ENCODE assay signal across 9 cellular contexts in the genomic region with DNA sequence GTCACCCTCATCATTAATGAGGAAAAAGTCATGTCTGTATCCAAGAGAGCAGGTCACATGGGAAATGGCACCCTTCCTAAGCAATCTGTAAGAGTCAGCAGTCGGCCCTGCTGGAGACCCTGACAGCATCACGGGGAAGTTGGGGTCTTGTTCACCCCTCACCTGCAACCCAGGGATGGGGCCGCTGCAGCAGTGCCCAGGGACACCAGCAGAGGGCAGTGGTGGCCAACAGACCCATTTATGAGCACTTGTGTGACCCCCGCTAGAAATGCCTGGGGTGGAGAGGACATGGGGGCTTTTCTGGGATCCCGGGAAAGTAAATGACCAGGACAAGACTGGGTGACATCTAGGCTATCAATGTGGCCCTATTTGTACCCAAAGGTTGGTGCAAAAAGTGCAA. TPM values are rescaled to one million over a fixed set of nuclear protein-coding genes. Genes with fewer than 3 reads are reported as not detected.
DNase-seq lines count a peak whose midpoint lies in the region; ATAC-seq, FAIRE-seq and TF ChIP-seq lines count a peak whose summit lies in the region.
"Had no signal": no experiment of that assay in that cellular context is flagged by ENCODE, and none has a peak within 500 bp of the region (broad histone marks: within the 10 kb centered on the region; RNA-seq: fewer than 3 reads in every experiment).

No MANE protein-coding gene starts in this region.

- no TSS peak for BruUV-seq in Caco-2 (replicated peaks; lab: Mats Ljungman, UMichigan)

- no peak overlapping the region for H3K27ac ChIP-seq in astrocyte (ENCODE audit: low read depth, low read length)
- no peak overlapping the region for H3K27ac ChIP-seq in neutrophil

- H3K4me1 Mint-ChIP-seq in Caco-2 (ENCODE audit: low read depth, unreplicated experiment) (no peaks in the 10 kb centered on the region), astrocyte (ENCODE audit: low read depth, unreplicated experiment) (no peaks in the 10 kb centered on the region), immature natural killer cell (no peaks in the 10 kb centered on the region)

- H3K27me3 Mint-ChIP-seq in Caco-2 (ENCODE audit: insufficient read depth, unreplicated experiment) (peaks cover 7% of the 10 kb centered on the region), astrocyte (ENCODE audit: low read depth, unreplicated experiment) (peaks cover 56% of the 10 kb centered on the region), immature natural killer cell (ENCODE audit: low read depth in 3 of 3) (peaks cover 0 to 7% (median 3%) of the 10 kb centered on the region in 3 donors)

- H3K4me3 ChIP-seq in Caco-2 (ENCODE audit: low read depth, low read length), result no peak overlapping the region
- H3K4me3 ChIP-seq in NB4 (ENCODE audit: low read depth, low read length), result no peak overlapping the region
- H3K4me3 ChIP-seq in astrocyte (ENCODE audit: insufficient read depth, low read depth, low read length), result no peak overlapping the region
- no peak overlapping the region for H3K4me3 ChIP-seq in neutrophil (ENCODE audit: low read depth in 1 of 2, low read length in 1 of 2)

- H3K27ac Mint-ChIP-seq in Caco-2 (ENCODE audit: unreplicated experiment) (no peak overlapping the region), astrocyte (ENCODE audit: unreplicated experiment) (no peak overlapping the region), immature natural killer cell (no peak overlapping the region)

- DNase-seq in Caco-2, result no peak
- peak; percentile 20 for DNase-seq in NB4 (ENCODE audit: low read depth)
- DNase-seq in astrocyte (ENCODE audit: low read depth), result no peak
- DNase-seq in immature natural killer cell, result no peak
- no peak for DNase-seq in left colon

- intact Hi-C loops in Caco-2 (cut with micrococcal nuclease; ENCODE audit: unreplicated experiment), result no loop called here
- intact Hi-C loops in left colon (cut with DNase I, micrococcal nuclease), result no loop called here

- FAIRE-seq in astrocyte (lab: Jason Lieb, UNC), result no peak

- H3K36me3 Mint-ChIP-seq in Caco-2 (ENCODE audit: insufficient read depth, unreplicated experiment) (peaks cover 7% of the 10 kb centered on the region), astrocyte (ENCODE audit: low read depth, unreplicated experiment) (no peaks in the 10 kb centered on the region), immature natural killer cell (no peaks in the 10 kb centered on the region)

- POLR2A ChIA-PET in Caco-2 (lab: Charles Lee), result no interaction called here

- no peaks in the 10 kb centered on the region for H3K36me3 ChIP-seq in Caco-2 (ENCODE audit: control insufficient read depth, insufficient read depth, low read length)
- H3K36me3 ChIP-seq in astrocyte (ENCODE audit: insufficient read depth, low read length), result no peaks in the 10 kb centered on the region
- no peaks in the 10 kb centered on the region for H3K36me3 ChIP-seq in neutrophil

- H3K9me3 Mint-ChIP-seq in Caco-2 (ENCODE audit: unreplicated experiment) (peaks cover 21% of the 10 kb centered on the region), astrocyte (ENCODE audit: unreplicated experiment) (peaks cover 4% of the 10 kb centered on the region), immature natural killer cell (peaks cover 0 to 1% (median 0%) of the 10 kb centered on the region in 6 donors)

- no peaks in the 10 kb centered on the region for H3K79me2 ChIP-seq in astrocyte (ENCODE audit: insufficient read depth, low read length)

- no peak overlapping the region for H3K4me2 ChIP-seq in astrocyte (ENCODE audit: low read length)

- no peak for ATAC-seq in HG03280 (IDR thresholded peaks at IDR 0.05; ENCODE audit: unreplicated experiment)
- ATAC-seq in HG02623 (IDR thresholded peaks at IDR 0.05; ENCODE audit: unreplicated experiment), result no peak
- no peak for ATAC-seq in left colon

- CTCF ChIA-PET in Caco-2 (lab: Charles Lee), result no interaction called here

- no peak overlapping the region for H3K4me3 Mint-ChIP-seq in Caco-2 (ENCODE audit: unreplicated experiment)
- no peak overlapping the region for H3K4me3 Mint-ChIP-seq in astrocyte (ENCODE audit: unreplicated experiment)
- H3K4me3 Mint-ChIP-seq in immature natural killer cell, result no peak overlapping the region

- no peak for TF ChIP-seq POLR2A in NB4 (IDR thresholded peaks at IDR 0.05; ENCODE audit: extremely low read depth, insufficient read length)

- TF ChIP-seq CTCF in Caco-2 (IDR thresholded peaks at IDR 0.05; ENCODE audit: insufficient read depth in 1 of 2, low read depth in 1 of 2, low read length in 1 of 2, severe bottlenecking in 1 of 2, unreplicated experiment in 1 of 2) (peak; percentile 52 to 72), NB4 (IDR thresholded peaks at IDR 0.05; ENCODE audit: low read depth, low read length) (peak; percentile 95), astrocyte (IDR thresholded peaks at IDR 0.05; ENCODE audit: insufficient read depth, low read depth, low read length) (peak; percentile 42), neutrophil (IDR thresholded peaks at IDR 0.05) (peak; percentile 60)

- peaks cover 8% of the 10 kb centered on the region; the same call in 1 of the 2 replicates for H3K9me3 ChIP-seq in Caco-2
- no peaks in the 10 kb centered on the region for H3K9me3 ChIP-seq in astrocyte (ENCODE audit: insufficient read depth, low read depth, low read length)
- H3K9me3 ChIP-seq in neutrophil, result no peaks in the 10 kb centered on the region

- H3K27me3 ChIP-seq in Caco-2 (replicated peaks; ENCODE audit: control insufficient read depth, insufficient read depth, low read length) (no peaks in the 10 kb centered on the region), astrocyte (ENCODE audit: insufficient read depth, low read length) (peaks cover 6% of the 10 kb centered on the region), neutrophil (no peaks in the 10 kb centered on the region)

- no peak overlapping the region for H2AFZ ChIP-seq in astrocyte (ENCODE audit: low read depth, low read length)

- H3K9ac ChIP-seq in astrocyte (ENCODE audit: low read length), result no peak overlapping the region

- no peaks in the 10 kb centered on the region for H4K20me1 ChIP-seq in astrocyte (ENCODE audit: insufficient read depth, low read length)

- H3K4me1 ChIP-seq in Caco-2 (no peaks in the 10 kb centered on the region), astrocyte (ENCODE audit: insufficient read depth, low read length) (no peaks in the 10 kb centered on the region), neutrophil (ENCODE audit: control insufficient read depth in 1 of 2, insufficient read depth in 1 of 2, low read depth in 1 of 2, low read length in 1 of 2) (no peaks in the 10 kb centered on the region)

RNA-seq across cellular contexts. Expression of gene ANKRD60, which starts 35.9 kb away (rescaled TPM):
- total RNA-seq in Caco-2 (2022), result not detected in 2 replicates
- not detected in 2 replicates for total RNA-seq in astrocyte
- polyA plus RNA-seq in immature natural killer cell, result not detected
- not detected for total RNA-seq in left colon
- total RNA-seq: subcutaneous adipose tissue had no signal

Comparison
In these comparisons a context has a peak if more than half of its experiments do, and no peak if none do; other contexts are left out.
1. CTCF ChIP-seq: peak in every context shown above with its lines; median percentile 95 in NB4; 62 in Caco-2; 60 in neutrophil; 42 in astrocyte.